In the genomic region with DNA sequence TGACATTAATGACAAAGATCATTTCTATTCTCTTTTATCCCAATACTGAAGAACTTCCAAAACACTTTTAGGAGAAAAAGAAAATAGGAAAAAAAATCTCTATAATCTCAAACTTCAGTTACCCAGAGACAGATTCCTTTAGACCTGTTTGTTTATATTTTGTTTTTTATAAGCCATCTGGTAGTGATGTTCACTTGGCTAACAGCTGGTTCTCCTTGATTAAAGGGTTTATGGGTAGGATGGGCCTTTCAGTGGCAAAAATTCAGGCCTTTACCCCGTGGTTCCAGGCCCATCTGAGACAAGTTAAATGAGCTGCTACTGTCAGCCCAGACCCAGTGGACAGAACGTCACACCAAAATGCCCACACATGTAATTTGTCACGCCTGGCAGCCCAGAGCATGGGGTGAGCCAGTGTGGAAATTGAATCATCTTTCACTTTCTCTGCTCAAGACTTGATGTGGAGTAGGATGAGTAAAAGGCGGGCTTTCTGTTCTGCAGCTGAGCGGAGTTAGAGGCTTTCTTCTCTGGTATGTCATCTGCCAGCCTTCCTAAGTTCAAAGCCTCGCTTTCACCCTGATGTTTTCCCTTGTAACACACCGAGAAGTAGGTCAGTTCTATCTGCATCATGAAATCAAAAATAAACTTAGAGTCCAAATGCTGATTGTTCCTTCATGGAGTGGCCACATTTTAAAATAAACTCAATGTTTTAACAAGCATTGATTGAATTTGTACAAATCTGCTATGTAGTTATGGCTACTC, we compare ENCODE assay signal across 9 cellular contexts.
DNase-seq lines count a peak whose midpoint lies in the region; ATAC-seq and TF ChIP-seq lines count a peak whose summit lies in the region.
"Had no signal": no experiment of that assay in that cellular context is flagged by ENCODE, and none has a peak within 500 bp of the region (broad histone marks: within the 10 kb centered on the region; RNA-seq: fewer than 3 reads in every experiment).

No MANE protein-coding gene starts in this region.

- DNase-seq in GM13977 (ENCODE audit: low spot score) (peak; percentile 61), SHP77 (lab: John Stamatoyannopoulos, UW) (no peak), NCI-H345 (lab: John Stamatoyannopoulos, UW) (no peak), GDM1 (lab: John Stamatoyannopoulos, UW) (no peak), NCI-H446 (lab: John Stamatoyannopoulos, UW) (no peak)
- peak; percentile 27 for DNase-seq in activated CD4-positive, alpha-beta memory T cell treated with anti-CD3 and anti-CD28 coated beads, Interleukin-2, amount 10 ng/mL, durations not matched to agents 7 days and 5 days
- peak in 8 of 9 donors; percentile 26 to 63 (median 52) for DNase-seq in naive thymus-derived CD4-positive, alpha-beta T cell

- no peak overlapping the region for H3K4me3 ChIP-seq in naive thymus-derived CD4-positive, alpha-beta T cell (ENCODE audit: low read length)

- intact Hi-C loops in naive thymus-derived CD4-positive, alpha-beta T cell (cut with micrococcal nuclease): loop anchor here in 1 of 2 donors (2.0 to 5.0 kb wide), 3 partner anchors 18 to 220 kb away; partner anchors contain the start of gene MAP2K5

- CTCF ChIA-PET in activated CD4-positive, alpha-beta memory T cell treated with anti-CD3 and anti-CD28 coated beads, Interleukin-2, amount 10 ng/mL, durations not matched to agents 7 days and 5 days (lab: Charles Lee): no interaction called here
- CTCF ChIA-PET in naive thymus-derived CD4-positive, alpha-beta T cell (lab: Charles Lee): no interaction called here

- no peaks in the 10 kb centered on the region for H3K9me3 Mint-ChIP-seq in activated CD4-positive, alpha-beta memory T cell treated with anti-CD3 and anti-CD28 coated beads, Interleukin-2, amount 10 ng/mL, durations not matched to agents 7 days and 5 days
- no peaks in the 10 kb centered on the region for H3K9me3 Mint-ChIP-seq in naive thymus-derived CD4-positive, alpha-beta T cell

- no peak for TF ChIP-seq CTCF in GM13977 (IDR thresholded peaks at IDR 0.05; ENCODE audit: extremely low read depth, insufficient read depth, missing control alignments)

- no peaks in the 10 kb centered on the region for H3K9me3 ChIP-seq in naive thymus-derived CD4-positive, alpha-beta T cell (ENCODE audit: control insufficient read depth in 2 of 3, low read length in 3 of 3)

- peaks cover 26% of the 10 kb centered on the region for H3K4me1 Mint-ChIP-seq in activated CD4-positive, alpha-beta memory T cell treated with anti-CD3 and anti-CD28 coated beads, Interleukin-2, amount 10 ng/mL, durations not matched to agents 7 days and 5 days
- peaks cover 40 to 88% (median 63%) of the 10 kb centered on the region in 7 donors for H3K4me1 Mint-ChIP-seq in naive thymus-derived CD4-positive, alpha-beta T cell

- H3K36me3 ChIP-seq in naive thymus-derived CD4-positive, alpha-beta T cell (ENCODE audit: control insufficient read depth in 2 of 3, insufficient read depth in 3 of 3, low read length in 3 of 3): no peaks in the 10 kb centered on the region

- no peak overlapping the region for H3K27ac Mint-ChIP-seq in activated CD4-positive, alpha-beta memory T cell treated with anti-CD3 and anti-CD28 coated beads, Interleukin-2, amount 10 ng/mL, durations not matched to agents 7 days and 5 days
- peak overlapping the region; percentile 45 to 95 (median 81) for H3K27ac Mint-ChIP-seq in naive thymus-derived CD4-positive, alpha-beta T cell

- POLR2A ChIA-PET in activated CD4-positive, alpha-beta memory T cell treated with anti-CD3 and anti-CD28 coated beads, Interleukin-2, amount 10 ng/mL, durations not matched to agents 7 days and 5 days (lab: Charles Lee): interaction anchor here (0.7 kb wide), 1 partner anchor 18 kb away, joined by 3 read pairs; no protein-coding TSS in a partner anchor
- POLR2A ChIA-PET in naive thymus-derived CD4-positive, alpha-beta T cell (lab: Charles Lee): interaction anchor here (0.8 kb wide), 1 partner anchor 18 kb away, joined by 3 read pairs; no protein-coding TSS in a partner anchor

- H3K27me3 Mint-ChIP-seq in activated CD4-positive, alpha-beta memory T cell treated with anti-CD3 and anti-CD28 coated beads, Interleukin-2, amount 10 ng/mL, durations not matched to agents 7 days and 5 days: no peaks in the 10 kb centered on the region
- peaks cover 0 to 7% (median 0%) of the 10 kb centered on the region in 5 donors for H3K27me3 Mint-ChIP-seq in naive thymus-derived CD4-positive, alpha-beta T cell

- H3K27me3 ChIP-seq in naive thymus-derived CD4-positive, alpha-beta T cell (ENCODE audit: control insufficient read depth in 2 of 2, insufficient read depth in 2 of 2, low read length in 2 of 2): no peaks in the 10 kb centered on the region

- in situ Hi-C loops in GM13977 (cut with MboI; ENCODE audit: low pct_unique_long_range_greater_than_20kb, low sequenced_read_pairs, unreplicated experiment): no loop called here

- no peaks in the 10 kb centered on the region for H3K36me3 Mint-ChIP-seq in activated CD4-positive, alpha-beta memory T cell treated with anti-CD3 and anti-CD28 coated beads, Interleukin-2, amount 10 ng/mL, durations not matched to agents 7 days and 5 days (ENCODE audit: low read depth)
- H3K36me3 Mint-ChIP-seq in naive thymus-derived CD4-positive, alpha-beta T cell: peaks cover 0 to 24% (median 14%) of the 10 kb centered on the region in 5 donors

- no peak overlapping the region for H3K4me3 Mint-ChIP-seq in activated CD4-positive, alpha-beta memory T cell treated with anti-CD3 and anti-CD28 coated beads, Interleukin-2, amount 10 ng/mL, durations not matched to agents 7 days and 5 days
- peak overlapping the region; percentile 34 to 83 (median 72) for H3K4me3 Mint-ChIP-seq in naive thymus-derived CD4-positive, alpha-beta T cell

- H3K27ac ChIP-seq in naive thymus-derived CD4-positive, alpha-beta T cell (ENCODE audit: low read depth, low read length): no peak overlapping the region
- H3K27ac ChIP-seq: HL-60 had no signal

- peaks cover 8 to 44% of the 10 kb centered on the region in 2 donors for H3K4me1 ChIP-seq in naive thymus-derived CD4-positive, alpha-beta T cell (ENCODE audit: control insufficient read depth in 2 of 2, insufficient read depth in 2 of 2, low read length in 2 of 2)

- ATAC-seq in HG02870 (IDR thresholded peaks at IDR 0.05; ENCODE audit: unreplicated experiment): peak; percentile 84
- peak; percentile 67 for ATAC-seq in naive thymus-derived CD4-positive, alpha-beta T cell

Comparison
In these comparisons a context has a peak if more than half of its experiments do, and no peak if none do; other contexts are left out.
1. DNase-seq: peak in GM13977 (single experiment), activated CD4-positive, alpha-beta memory T cell treated with anti-CD3 and anti-CD28 coated beads, Interleukin-2, amount 10 ng/mL, durations not matched to agents 7 days and 5 days (single experiment) and naive thymus-derived CD4-positive, alpha-beta T cell (8 of 9); none in SHP77 (0 of 2), NCI-H345 (single experiment), GDM1 (single experiment) and NCI-H446 (0 of 2).